In the genomic region with DNA sequence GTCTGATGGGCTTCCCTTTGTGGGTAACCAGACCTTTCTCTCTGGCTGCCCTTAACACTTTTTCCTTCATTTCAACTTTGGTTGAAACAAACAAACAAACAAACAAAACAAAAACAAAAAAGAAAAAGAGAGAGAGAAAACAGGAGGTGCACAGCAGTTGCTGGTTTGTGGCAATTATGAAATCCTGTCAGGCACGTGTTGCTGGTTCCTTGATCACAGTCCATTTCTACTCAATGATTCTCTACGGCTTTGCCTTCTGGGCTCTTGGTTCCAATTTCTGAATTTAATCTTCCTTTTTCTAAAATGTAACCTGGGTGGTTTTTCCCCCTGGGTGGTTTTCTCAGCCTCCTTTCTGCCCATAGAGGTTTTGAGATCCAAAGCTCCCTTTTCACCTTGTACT, we compare ENCODE assay signal across 28 cellular contexts. TPM values are rescaled to one million over a fixed set of nuclear protein-coding genes. Genes with fewer than 3 reads are reported as not detected.
DNase-seq lines count a peak whose midpoint lies in the region; ATAC-seq, FAIRE-seq and TF ChIP-seq lines count a peak whose summit lies in the region.
"Had no signal": no experiment of that assay in that cellular context is flagged by ENCODE, and none has a peak within 500 bp of the region (broad histone marks: within the 10 kb centered on the region; RNA-seq: fewer than 3 reads in every experiment).

No MANE protein-coding gene starts in this region.

- H3K9ac ChIP-seq in liver (ENCODE audit: low read depth in 1 of 2, low read length in 2 of 2) (peak overlapping the region in 1 of 2 donors; percentile 53), HepG2 (ENCODE audit: insufficient read depth, low read depth, low read length) (no peak overlapping the region)
- H3K9ac ChIP-seq: BLaER1 had no signal

- H2AFZ ChIP-seq in HepG2 (ENCODE audit: low read length) = no peak overlapping the region

- in situ Hi-C loops in HepG2 (cut with HindIII; ENCODE audit: extremely low pct_ligation_motif_present, low pct_unique_long_range_greater_than_20kb) = no loop called here

- FAIRE-seq in HepG2 (lab: Jason Lieb, UNC) (no peak), small intestine (lab: Jason Lieb, UNC) (no peak)
- FAIRE-seq: A204.1, GM12891, GM19239 had no signal

- WGBS in liver = 46% methylated on average over 2 of the region's 2 CpGs
- WGBS in HepG2 (ENCODE audit: low lambda C conversion rate) = 51% methylated on average over 2 of the region's 2 CpGs
- WGBS in right lobe of liver (ENCODE audit: insufficient coverage, low coverage, low lambda C conversion rate, missing lambda C conversion rate) = 48% methylated on average over 2 of the region's 2 CpGs
- WGBS in small intestine, 3 donors = 19 to 63% (median 49%) methylated on average over 2 of the region's 2 CpGs

- H3K4me2 ChIP-seq in HepG2 (ENCODE audit: low read depth, low read length) = no peak overlapping the region
- H3K4me2 ChIP-seq: BLaER1 had no signal

- H3K27me3 ChIP-seq in liver (ENCODE audit: control insufficient read depth in 4 of 4, insufficient read depth in 4 of 4, low read length in 3 of 4) = no peaks in the 10 kb centered on the region
- no peaks in the 10 kb centered on the region for H3K27me3 ChIP-seq in HepG2 (ENCODE audit: control insufficient read depth in 1 of 2, insufficient read depth in 2 of 2, low read length in 2 of 2)
- no peaks in the 10 kb centered on the region for H3K27me3 ChIP-seq in right lobe of liver
- H3K27me3 ChIP-seq in small intestine (ENCODE audit: control insufficient read depth in 2 of 2, insufficient read depth in 2 of 2, low read length in 2 of 2) = no peaks in the 10 kb centered on the region
- H3K27me3 ChIP-seq in foreskin keratinocyte = peaks cover 36% of the 10 kb centered on the region
- H3K27me3 ChIP-seq: BE2C, BLaER1 had no signal

- POLR2A ChIA-PET in HepG2 (lab: Yijun Ruan, JAX) (no interaction called here), HEK293T (lab: Yijun Ruan, JAX) (no interaction called here)

- no peaks in the 10 kb centered on the region for H3K79me2 ChIP-seq in HepG2 (ENCODE audit: insufficient read depth, low read length)

- no peak for ATAC-seq in HepG2
- peak; percentile 29 to 62 (median 44) for ATAC-seq in right lobe of liver
- ATAC-seq in foreskin keratinocyte = no peak

- DNase-seq in HepG2 (ENCODE audit: low spot score) (no peak), ecto neural progenitor cell (ENCODE audit: low spot score) (peak; percentile 1), right lobe of liver (peak in 1 of 3 donors; percentile 67), small intestine (peak; percentile 51), GM03348 (ENCODE audit: low spot score) (no peak), HEK293T (ENCODE audit: extremely low spot score) (no peak), foreskin keratinocyte (no peak)
- DNase-seq: 8988T; ACHN; BE2C; C1 segment of cervical spinal cord; Calu3; CD4-positive, alpha-beta memory T cell; CD4-positive, CD25-positive, alpha-beta regulatory T cell; CD8-positive, alpha-beta memory T cell; COR-L47; DMS 273 treated with DMSO at 0.1 percent for 48 hours; DMS153; DMS53; DMS79; DND-41; EL; GDM1 had no signal

- TF ChIP-seq EP300 in HepG2 (IDR thresholded peaks at IDR 0.05; ENCODE audit: low read depth in 2 of 2, low read length in 2 of 2) = no peak
- TF ChIP-seq EP300 in HepG2 (CRISPR knock-in tag; IDR thresholded peaks at IDR 0.05; ENCODE audit: borderline replicate concordance) = no peak

- no peaks in the 10 kb centered on the region for H3K9me3 ChIP-seq in liver (ENCODE audit: control insufficient read depth in 4 of 4, low read length in 3 of 4)
- no peaks in the 10 kb centered on the region for H3K9me3 ChIP-seq in HepG2 (ENCODE audit: low read length)
- H3K9me3 ChIP-seq in right lobe of liver = no peaks in the 10 kb centered on the region
- no peaks in the 10 kb centered on the region for H3K9me3 ChIP-seq in small intestine (ENCODE audit: control insufficient read depth, low read depth)
- H3K9me3 ChIP-seq: BLaER1 had no signal

- H3K4me3 ChIP-seq in liver (ENCODE audit: low read depth in 1 of 3, low read length in 3 of 3) = no peak overlapping the region
- H3K4me3 ChIP-seq in HepG2 (replicated peaks in 1 of 3; ENCODE audit: insufficient read depth in 1 of 3, low read depth in 2 of 3, low read length in 3 of 3) = no peak overlapping the region
- H3K4me3 ChIP-seq in right lobe of liver = no peak overlapping the region
- no peak overlapping the region for H3K4me3 ChIP-seq in small intestine (ENCODE audit: low read depth in 1 of 2, low read length in 2 of 2)
- H3K4me3 ChIP-seq: BLaER1 had no signal

- TF ChIP-seq RAD21 in liver (IDR thresholded peaks at IDR 0.05) (no peak), HepG2 (CRISPR knock-in tag; IDR thresholded peaks at IDR 0.05) (no peak)

- H3K4me1 ChIP-seq in liver (ENCODE audit: control insufficient read depth in 4 of 4, insufficient read depth in 4 of 4, low read length in 3 of 4) = peaks cover 1 to 27% (median 16%) of the 10 kb centered on the region in 4 donors
- H3K4me1 ChIP-seq in HepG2 (ENCODE audit: insufficient read depth, low read length) = peaks cover 57% of the 10 kb centered on the region
- H3K4me1 ChIP-seq in right lobe of liver = peaks cover 0 to 30% (median 7%) of the 10 kb centered on the region in 4 donors
- peaks cover 0 to 5% of the 10 kb centered on the region in 2 donors for H3K4me1 ChIP-seq in small intestine (ENCODE audit: control insufficient read depth in 2 of 2, insufficient read depth in 1 of 2, low read depth in 1 of 2, low read length in 1 of 2)
- no peaks in the 10 kb centered on the region for H3K4me1 ChIP-seq in foreskin keratinocyte

- intact Hi-C loops in HepG2 (cut with micrococcal nuclease; ENCODE audit: unreplicated experiment) = no loop called here
- intact Hi-C loops in right lobe of liver (cut with DNase I) = no loop called here

- peak overlapping the region; percentile 46 to 56 for H3K27ac ChIP-seq in liver (ENCODE audit: low read depth in 1 of 2, low read length in 2 of 2)
- H3K27ac ChIP-seq in HepG2 (ENCODE audit: extremely low read length, insufficient read depth, low read length) = no peak overlapping the region
- H3K27ac ChIP-seq in right lobe of liver = peak overlapping the region in 2 of 3 donors; percentile 57 to 82
- no peak overlapping the region for H3K27ac ChIP-seq in small intestine (ENCODE audit: low read depth in 1 of 2, low read length in 1 of 2)
- H3K27ac ChIP-seq in foreskin keratinocyte = no peak overlapping the region
- H3K27ac ChIP-seq: BLaER1 had no signal

- H4K20me1 ChIP-seq in HepG2 (ENCODE audit: insufficient read depth, low read length) = no peaks in the 10 kb centered on the region
- H4K20me1 ChIP-seq: BLaER1 had no signal

- no TSS peak for BruUV-seq in HepG2 (replicated peaks; lab: Mats Ljungman, UMichigan)

- no peak for TF ChIP-seq CTCF in liver (IDR thresholded peaks at IDR 0.05; ENCODE audit: low read depth, low read length, missing input control)
- no peak for TF ChIP-seq CTCF in HepG2 (CRISPR knock-in tag; IDR thresholded peaks at IDR 0.05)
- TF ChIP-seq CTCF in right lobe of liver (IDR thresholded peaks at IDR 0.05) = no peak
- TF ChIP-seq CTCF in foreskin keratinocyte (conservative IDR thresholded peaks at IDR 0.05) = no peak

- H3K36me3 ChIP-seq in liver (ENCODE audit: control insufficient read depth in 4 of 4, insufficient read depth in 3 of 4, low read depth in 1 of 4, low read length in 3 of 4) (no peaks in the 10 kb centered on the region), HepG2 (replicated peaks in 1 of 2; ENCODE audit: control insufficient read depth in 1 of 2, insufficient read depth in 2 of 2, low read length in 2 of 2) (no peaks in the 10 kb centered on the region), right lobe of liver (no peaks in the 10 kb centered on the region), small intestine (ENCODE audit: control insufficient read depth in 2 of 2, insufficient read depth in 2 of 2, low read length in 2 of 2) (no peaks in the 10 kb centered on the region)
- H3K36me3 ChIP-seq: BE2C, BLaER1 had no signal

- CTCF ChIA-PET in HepG2 (lab: Yijun Ruan, JAX; ENCODE audit: low intra/inter-chr PET ratio, low total read pairs) = no interaction called here
- CTCF ChIA-PET in HEK293T (lab: Yijun Ruan, JAX) = no interaction called here

- TF ChIP-seq POLR2A in HepG2 (IDR thresholded peaks at IDR 0.05; ENCODE audit: insufficient read depth in 1 of 2, low read depth in 2 of 2, low read length in 2 of 2) (no peak), right lobe of liver (IDR thresholded peaks at IDR 0.05) (no peak)

TF ChIP-seq in HepG2, 621 proteins besides CTCF, POLR2A, EP300 and RAD21 (continues in another document):
- TF ChIP-seq ZNF713 (CRISPR knock-in tag; IDR thresholded peaks at IDR 0.05) = no peak

TF ChIP-seq in HEK293T, 16 proteins besides CTCF, POLR2A, EP300 and RAD21 (continues in another document):
- no peak for TF ChIP-seq ELF4 (IDR thresholded peaks at IDR 0.05)
- no peak for TF ChIP-seq FOXM1 (IDR thresholded peaks at IDR 0.05; ENCODE audit: borderline replicate concordance)
- no peak for TF ChIP-seq FOXA1 (IDR thresholded peaks at IDR 0.05)

RNA-seq across cellular contexts. Expression of a gene that starts 17.8 kb away (rescaled TPM):
- total RNA-seq in liver (10 to 100 TPM; 68.2 to 79.4 TPM), HepG2 (2016; rRNA removed; fragmentation: Illumina TruSeq; extraction: Trizol) (69.5 and 126 TPM in 2 replicates), right lobe of liver (10 to 100 TPM; 30.1 to 85.4 (median 46.3) TPM), foreskin keratinocyte (42.2 and 44.5 TPM in 2 replicates)
- polyA plus RNA-seq in liver (10 to 100 TPM; 10.9 to 16.5 TPM), HepG2 (2011; rRNA removed) (24.0 and 26.9 TPM in 2 replicates), small intestine (10 to 100 TPM; 16.3 to 32.0 (median 18.4) TPM), foreskin keratinocyte (11.1 and 15.8 TPM in 2 replicates)
- total RNA-seq in HepG2 (2016; cell fraction: cytosol; rRNA removed; fragmentation: Illumina TruSeq; extraction: Trizol; ENCODE audit: low read depth) = 47.1 and 75.8 TPM in 2 replicates
- 71.7 and 113 TPM in 2 replicates for total RNA-seq in HepG2 (2016; cell fraction: insoluble cytoplasmic fraction; rRNA removed; fragmentation: Illumina TruSeq; extraction: Trizol)
- total RNA-seq in HepG2 (2016; cell fraction: membrane; rRNA removed; fragmentation: Illumina TruSeq; extraction: Trizol) = 148 and 184 TPM in 2 replicates
- total RNA-seq in HepG2 (2016; cell fraction: nucleus; rRNA removed; fragmentation: Illumina TruSeq; extraction: Trizol) = 45.1 and 60.0 TPM in 2 replicates
- polyA plus RNA-seq in HepG2 (2011; cell fraction: cytosol; rRNA removed) = 7.7 and 15.0 TPM in 2 replicates
- polyA plus RNA-seq in HepG2 (2011; cell fraction: nucleus; rRNA removed) = 11.7 and 19.0 TPM in 2 replicates
- 50.7 and 60.7 TPM in 2 replicates for polyA plus RNA-seq in HepG2 (2012)
- polyA plus RNA-seq in HepG2 (2016; cell fraction: cytosol; fragmentation: Illumina TruSeq; extraction: Trizol; ENCODE audit: low read depth) = 97.9 and 118 TPM in 2 replicates
- 46.7 and 55.6 TPM in 2 replicates for polyA plus RNA-seq in HepG2 (2016; cell fraction: insoluble cytoplasmic fraction; fragmentation: Illumina TruSeq; extraction: Trizol; ENCODE audit: low read depth)
- 113 and 140 TPM in 2 replicates for polyA plus RNA-seq in HepG2 (2016; cell fraction: membrane; fragmentation: Illumina TruSeq; extraction: Trizol; ENCODE audit: low read depth)
- 41.3 and 43.8 TPM in 2 replicates for polyA plus RNA-seq in HepG2 (2016; cell fraction: nucleus; fragmentation: Illumina TruSeq; extraction: Trizol; ENCODE audit: insufficient read depth, low read depth)
- 10.6 and 17.9 TPM in 2 replicates for polyA minus RNA-seq in HepG2 (2011; rRNA and poly(A)+ RNA removed; ENCODE audit: low replicate concordance)
- polyA minus RNA-seq in HepG2 (2011; cell fraction: cytosol; rRNA and poly(A)+ RNA removed) = 32.5 and 39.8 TPM in 2 replicates
- 60.9 and 70.2 TPM in 2 replicates for polyA minus RNA-seq in HepG2 (2011; cell fraction: nucleus; rRNA and poly(A)+ RNA removed)

Comparison
In these comparisons a context has a peak if more than half of its experiments do, and no peak if none do; other contexts are left out.
1. H3K27ac ChIP-seq: peak in liver (2 of 2) and right lobe of liver (2 of 3); none in HepG2 (single experiment), small intestine (0 of 2) and foreskin keratinocyte (single experiment).
2. ATAC-seq: peak in right lobe of liver (4 of 4); none in HepG2 (single experiment) and foreskin keratinocyte (single experiment).
3. DNase-seq: peak in ecto neural progenitor cell (single experiment) and small intestine (single experiment); none in HepG2 (single experiment), GM03348 (single experiment), HEK293T (single experiment) and foreskin keratinocyte (0 of 2).